In genomic region chr6:36720251-36721141, GRCh38 we compare ENCODE assay signal across 25 cellular contexts. TPM values are rescaled to one million over a fixed set of nuclear protein-coding genes. Genes with fewer than 3 reads are reported as not detected.
DNase-seq lines count a peak whose midpoint lies in the region; ATAC-seq, FAIRE-seq and TF ChIP-seq lines count a peak whose summit lies in the region.
"Had no signal": no experiment of that assay in that cellular context is flagged by ENCODE, and none has a peak within 500 bp of the region (broad histone marks: within the 10 kb centered on the region; RNA-seq: fewer than 3 reads in every experiment).

No MANE protein-coding gene starts in this region.

- H3K9me3 Mint-ChIP-seq in naive B cell, result peaks cover 0 to 4% (median 0%) of the 10 kb centered on the region in 7 donors
- no peaks in the 10 kb centered on the region for H3K9me3 Mint-ChIP-seq in naive thymus-derived CD8-positive, alpha-beta T cell
- H3K9me3 Mint-ChIP-seq: activated CD4-positive, alpha-beta T cell treated with anti-CD3 and anti-CD28 coated beads, Interleukin-2, amount 10 ng/mL, durations not matched to agents 7 days and 5 days; mesothelial cell of epicardium had no signal

- H3K27ac ChIP-seq in A549 (no peak overlapping the region), OCI-LY7 (ENCODE audit: low read depth, low read length, poor library complexity, severe bottlenecking) (peak overlapping the region; percentile 47)
- H3K27ac ChIP-seq: esophagus muscularis mucosa, neutrophil, testis had no signal

- 85% methylated on average over 1 of the region's 11 CpGs for WGBS in A549 (ENCODE audit: missing lambda C conversion rate)

- H3K9me3 ChIP-seq in A549 (no peaks in the 10 kb centered on the region), OCI-LY7 (ENCODE audit: low read length) (no peaks in the 10 kb centered on the region)
- H3K9me3 ChIP-seq: Caco-2, esophagus muscularis mucosa, neutrophil, testis had no signal

- ATAC-seq in A549, result no peak
- peak; percentile 50 to 67 for ATAC-seq in naive B cell (ENCODE audit: low read depth in 2 of 2)
- no peak for ATAC-seq in GM21390 (IDR thresholded peaks at IDR 0.05; ENCODE audit: unreplicated experiment)
- ATAC-seq in naive thymus-derived CD8-positive, alpha-beta T cell, result no peak
- ATAC-seq: HCT116, left cardiac atrium had no signal

- CTCF ChIA-PET in A549 (lab: Yijun Ruan, JAX) (interaction anchor here (0.6 to 2.7 kb wide), 8 partner anchors 11 to 380 kb away, joined by 3 to 13 read pairs (median 4); no protein-coding TSS in a partner anchor), OCI-LY7 (lab: Charles Lee; ENCODE audit: unreplicated experiment) (interaction anchor here (0.6 to 1.7 kb wide), 3 partner anchors 38 to 45 kb away, joined by 3 to 5 read pairs (median 4); no protein-coding TSS in a partner anchor)

- H3K4me2 ChIP-seq in A549 (no peak overlapping the region), OCI-LY7 (ENCODE audit: low read length) (peak overlapping the region; percentile 62)

- no peaks in the 10 kb centered on the region for H3K79me2 ChIP-seq in OCI-LY7 (ENCODE audit: insufficient read depth, low read depth, low read length)

- no peaks in the 10 kb centered on the region for H3K36me3 ChIP-seq in OCI-LY7 (ENCODE audit: insufficient read depth, low read length)
- H3K36me3 ChIP-seq: esophagus muscularis mucosa had no signal

- 0 out of 2 replicates have a peak overlapping the region, but pooled peaks have one; percentile 26 for H2AFZ ChIP-seq in OCI-LY7 (ENCODE audit: low read length)

- H3K4me3 Mint-ChIP-seq in naive B cell, result peak overlapping the region in 1 of 8 donors; percentile 6
- no peak overlapping the region for H3K4me3 Mint-ChIP-seq in naive thymus-derived CD8-positive, alpha-beta T cell
- H3K4me3 Mint-ChIP-seq: activated CD4-positive, alpha-beta T cell treated with anti-CD3 and anti-CD28 coated beads, Interleukin-2, amount 10 ng/mL, durations not matched to agents 7 days and 5 days; mesothelial cell of epicardium had no signal

- TF ChIP-seq CTCF in A549 (IDR thresholded peaks at IDR 0.05), result no peak
- no peak for TF ChIP-seq CTCF in D721Med (IDR thresholded peaks at IDR 0.05; ENCODE audit: insufficient read depth, missing control alignments)
- TF ChIP-seq CTCF in OCI-LY7 (conservative IDR thresholded peaks at IDR 0.05; ENCODE audit: low read length), result no peak

- FAIRE-seq in A549 (lab: Jason Lieb, UNC) (no peak), D721Med (lab: Jason Lieb, UNC) (no peak)
- FAIRE-seq: TTC549 had no signal

- no peaks in the 10 kb centered on the region for H4K20me1 ChIP-seq in OCI-LY7 (ENCODE audit: insufficient read depth, low read length)

- no peak for TF ChIP-seq RAD21 in A549 (conservative IDR thresholded peaks at IDR 0.05 in 1 of 2, IDR thresholded peaks at IDR 0.05 in 1 of 2)

- H3K9me2 ChIP-seq in OCI-LY7 (ENCODE audit: insufficient read depth, low read length), result no peaks in the 10 kb centered on the region

- peak overlapping the region in 4 of 6 donors; percentile 5 to 92 (median 43) for H3K27ac Mint-ChIP-seq in naive B cell
- no peak overlapping the region for H3K27ac Mint-ChIP-seq in naive thymus-derived CD8-positive, alpha-beta T cell
- H3K27ac Mint-ChIP-seq: activated CD4-positive, alpha-beta T cell treated with anti-CD3 and anti-CD28 coated beads, Interleukin-2, amount 10 ng/mL, durations not matched to agents 7 days and 5 days; mesothelial cell of epicardium had no signal

- no peak overlapping the region for H3K4me3 ChIP-seq in A549
- H3K4me3 ChIP-seq in OCI-LY7 (ENCODE audit: low read depth, low read length, poor library complexity, severe bottlenecking), result peak overlapping the region; percentile 14
- H3K4me3 ChIP-seq: esophagus muscularis mucosa, testis had no signal

- H3K36me3 Mint-ChIP-seq in naive B cell, result no peaks in the 10 kb centered on the region
- no peaks in the 10 kb centered on the region for H3K36me3 Mint-ChIP-seq in naive thymus-derived CD8-positive, alpha-beta T cell
- H3K36me3 Mint-ChIP-seq: mesothelial cell of epicardium had no signal

- POLR2A ChIA-PET in A549 (lab: Yijun Ruan, JAX) (no interaction called here), OCI-LY7 (lab: Charles Lee) (interaction anchor here (0.6 to 2.0 kb wide), 8 partner anchors 9 to 1142 kb away, joined by 3 to 20 read pairs (median 4); no protein-coding TSS in a partner anchor)
- POLR2A ChIA-PET in naive thymus-derived CD8-positive, alpha-beta T cell (lab: Charles Lee), result no interaction called here

- H3K4me1 ChIP-seq in A549, result no peaks in the 10 kb centered on the region
- peaks cover 34% of the 10 kb centered on the region for H3K4me1 ChIP-seq in OCI-LY7 (ENCODE audit: insufficient read depth, low read length, poor library complexity, severe bottlenecking)
- H3K4me1 ChIP-seq: Caco-2, esophagus muscularis mucosa had no signal

- no peak for TF ChIP-seq EP300 in A549 (IDR thresholded peaks at IDR 0.05)

- DNase-seq in A549 (ENCODE audit: low read depth in 1 of 2, low spot score in 1 of 2) (no peak), D721Med (ENCODE audit: insufficient read length, low spot score) (peak; percentile 5), OCI-LY7 (ENCODE audit: low spot score) (peak; percentile 78), naive B cell (no peak), hippocampal formation (lab: John Stamatoyannopoulos, UW) (no peak), NCI-H1694 treated with DMSO at 0.1 percent for 48 hours (lab: John Stamatoyannopoulos, UW) (no peak)
- DNase-seq in naive thymus-derived CD8-positive, alpha-beta T cell, result no peak
- DNase-seq: activated CD4-positive, alpha-beta T cell treated with anti-CD3 and anti-CD28 coated beads, Interleukin-2, amount 10 ng/mL, durations not matched to agents 7 days and 5 days; activated CD8-positive, alpha-beta memory T cell treated with anti-CD3 and anti-CD28 coated beads, Interleukin-2, amount 50 U/mL, for 4 hours; activated naive CD4-positive, alpha-beta T cell treated with Interleukin-2 at 50 U/mL for 16 hours; Caco-2; effector CD8-positive, alpha-beta T cell; left cardiac atrium; NCI-H187 treated with DMSO at 0.1 percent for 48 hours; NCI-H446; retina; Right ventricle myocardium superior; testis had no signal

- H3K27me3 Mint-ChIP-seq in naive B cell, result peaks cover 0 to 7% (median 0%) of the 10 kb centered on the region in 3 donors
- peaks cover 0 to 3% (median 0%) of the 10 kb centered on the region in 5 donors for H3K27me3 Mint-ChIP-seq in naive thymus-derived CD8-positive, alpha-beta T cell
- H3K27me3 Mint-ChIP-seq: activated CD4-positive, alpha-beta T cell treated with anti-CD3 and anti-CD28 coated beads, Interleukin-2, amount 10 ng/mL, durations not matched to agents 7 days and 5 days had no signal

- intact Hi-C loops in OCI-LY7 (cut with micrococcal nuclease; ENCODE audit: unreplicated experiment), result loop anchor here (1.0 to 2.0 kb wide), 4 partner anchors 33 to 57 kb away; no protein-coding TSS in a partner anchor

- TF ChIP-seq POLR2A in A549 (IDR thresholded peaks at IDR 0.05; ENCODE audit: low read length), result no peak

- BruUV-seq in OCI-LY7 (replicated peaks; lab: Mats Ljungman, UMichigan), result no TSS peak

- peaks cover 27 to 44% (median 38%) of the 10 kb centered on the region in 3 donors for H3K4me1 Mint-ChIP-seq in naive B cell
- H3K4me1 Mint-ChIP-seq in naive thymus-derived CD8-positive, alpha-beta T cell, result peaks cover 0 to 13% (median 1%) of the 10 kb centered on the region in 4 donors
- H3K4me1 Mint-ChIP-seq: mesothelial cell of epicardium had no signal

TF ChIP-seq in A549, 52 proteins besides CTCF, POLR2A, EP300 and RAD21:
- TF ChIP-seq NFE2L2 (conservative IDR thresholded peaks at IDR 0.05; ENCODE audit: low read length) (no peak), JUN (IDR thresholded peaks at IDR 0.05) (no peak), HOXA7 (CRISPR knock-in tag; IDR thresholded peaks at IDR 0.05) (no peak), ZFP36 (IDR thresholded peaks at IDR 0.05; ENCODE audit: borderline replicate concordance, partially characterized antibody) (peak; percentile 81), MYC (IDR thresholded peaks at IDR 0.05; ENCODE audit: borderline replicate concordance, low read length) (no peak), BHLHE40 (IDR thresholded peaks at IDR 0.05; ENCODE audit: low read depth, low read length) (no peak)

RNA-seq across cellular contexts. Expression of gene RAB44, which starts 22.9 kb away (rescaled TPM):
- polyA plus RNA-seq in A549 (2011; rRNA removed) (0.04 TPM in 2 replicates), A549 (2017; fragmentation: RNase III; extraction: RNeasy Plus Mini Kit Qiagen cat#74134 plus additional on column Dnase treatment) (0.05 to 0.11 TPM (median 0.09 TPM) in 3 replicates), naive B cell (ENCODE audit: low read depth in 6 of 6) (not detected)
- polyA plus RNA-seq in A549 (2012; cell fraction: cytosol; rRNA removed), result 0.01 TPM in 2 replicates
- 0.07 and 0.11 TPM in 2 replicates for polyA plus RNA-seq in A549 (2012; cell fraction: nucleus; rRNA removed)
- not detected in 2 replicates for polyA minus RNA-seq in A549 (2011; rRNA and poly(A)+ RNA removed)
- 0.03 and 0.09 TPM in 2 replicates for total RNA-seq in OCI-LY7 (2014; rRNA removed; shearing (Covaris generic))
- not detected in 2 replicates for total RNA-seq in OCI-LY7 (2022)
- total RNA-seq in naive thymus-derived CD8-positive, alpha-beta T cell, result not detected
- not detected for polyA plus RNA-seq in naive thymus-derived CD8-positive, alpha-beta T cell
- total RNA-seq: Caco-2, cerebellum, Right ventricle myocardium superior had no signal

RNA-seq across cellular contexts. Expression of gene CDKN1A, which starts 42.0 kb away (rescaled TPM):
- polyA plus RNA-seq in A549 (2011; rRNA removed), result 183 and 192 TPM in 2 replicates
- polyA plus RNA-seq in A549 (2012; cell fraction: cytosol; rRNA removed), result 77.4 and 110 TPM in 2 replicates
- polyA plus RNA-seq in A549 (2012; cell fraction: nucleus; rRNA removed), result 75.0 and 97.2 TPM in 2 replicates
- 118 to 137 TPM (median 130 TPM) in 3 replicates for polyA plus RNA-seq in A549 (2017; fragmentation: RNase III; extraction: RNeasy Plus Mini Kit Qiagen cat#74134 plus additional on column Dnase treatment)
- polyA minus RNA-seq in A549 (2011; rRNA and poly(A)+ RNA removed), result 91.6 and 101 TPM in 2 replicates
- total RNA-seq in OCI-LY7 (2014; rRNA removed; shearing (Covaris generic)), result 0.13 and 0.41 TPM in 2 replicates
- 1.2 and 1.3 TPM in 2 replicates for total RNA-seq in OCI-LY7 (2022)
- polyA plus RNA-seq in naive B cell (ENCODE audit: low read depth in 6 of 6), result 10 to 100 TPM; 22.9 to 89.9 (median 48.2) TPM
- total RNA-seq in naive thymus-derived CD8-positive, alpha-beta T cell, result 1 to 10 TPM; 1.9 to 2.7 TPM
- 1 to 10 TPM in 1 of 3 donors, under 1 TPM in 2; 0.12 to 2.0 (median 0.28) TPM for polyA plus RNA-seq in naive thymus-derived CD8-positive, alpha-beta T cell

Comparison
In these comparisons a context has a peak if more than half of its experiments do, and no peak if none do; other contexts are left out.
1. ATAC-seq: peak in naive B cell (2 of 2); none in A549 (0 of 2), GM21390 (single experiment) and naive thymus-derived CD8-positive, alpha-beta T cell (0 of 2).
2. DNase-seq: peak in D721Med (single experiment) and OCI-LY7 (single experiment); none in A549 (0 of 2), naive B cell (single experiment), hippocampal formation (0 of 2), NCI-H1694 treated with DMSO at 0.1 percent for 48 hours (single experiment) and naive thymus-derived CD8-positive, alpha-beta T cell (0 of 10).
3. H3K27ac Mint-ChIP-seq: peak in naive B cell (4 of 6); none in naive thymus-derived CD8-positive, alpha-beta T cell (0 of 10).
4. RNA of gene CDKN1A, which starts 42.0 kb away (polyA plus RNA-seq): 75.0 to 192 TPM in A549 and 22.9 to 89.9 TPM in naive B cell; 0.12 to 2.0 TPM in naive thymus-derived CD8-positive, alpha-beta T cell; every median in the first group is over 4 times any median in the second.